ENCODE assay signal across 22 cellular contexts in genomic region chr18:54031243-54031642, GRCh38.
"Had no signal": no experiment of that assay in that cellular context is flagged by ENCODE, and none has a peak within 500 bp of the region (broad histone marks: within the 10 kb centered on the region; RNA-seq: fewer than 3 reads in every experiment).

No MANE protein-coding gene starts in this region.

- H3K27ac ChIP-seq: epithelial cell of prostate, esophagus muscularis mucosa, gastrocnemius medialis, left lung, neutrophil, psoas muscle, spleen, tibial artery, upper lobe of left lung, uterus had no signal

- H3K4me3 ChIP-seq: esophagus muscularis mucosa, gastrocnemius medialis, left lung, lung, psoas muscle, spleen, tibial artery, upper lobe of left lung, uterus had no signal

- DNase-seq: effector memory CD8-positive, alpha-beta T cell; gastrocnemius medialis; islet precursor cell; left lung; mesenchymal stem cell; midbrain; naive thymus-derived CD4-positive, alpha-beta T cell; nephron progenitor cell; psoas muscle; spleen; stimulated activated CD4-positive, alpha-beta T cell treated with anti-CD3 and anti-CD28 coated beads, Interleukin-15, amount 100 ng/mL, for 24 hours; stimulated activated CD4-positive, alpha-beta T cell treated with anti-CD3 and anti-CD28 coated beads, Interleukin-1b, Interleukin-23, amount 100 ng/mL, for 48 hours; stimulated activated CD4-positive, alpha-beta T cell treated with anti-CD3 and anti-CD28 coated beads, Interleukin-4, amount 100 ng/mL, for 24 hours; tibial artery; upper lobe of left lung; uterus had no signal

- FAIRE-seq: colon had no signal

- H3K36me3 ChIP-seq: esophagus muscularis mucosa, gastrocnemius medialis, left lung, neutrophil, spleen, tibial artery, upper lobe of left lung, uterus had no signal

- H3K9me3 ChIP-seq: esophagus muscularis mucosa, gastrocnemius medialis, left lung, neutrophil, psoas muscle, spleen, tibial artery, upper lobe of left lung, uterus had no signal

- H3K27me3 ChIP-seq: esophagus muscularis mucosa, gastrocnemius medialis, left lung, neutrophil, spleen, tibial artery, upper lobe of left lung, uterus had no signal

- H3K4me1 ChIP-seq: esophagus muscularis mucosa, left lung, spleen, upper lobe of left lung, uterus had no signal

- ATAC-seq: effector memory CD8-positive, alpha-beta T cell; gastrocnemius medialis; left lung; naive thymus-derived CD4-positive, alpha-beta T cell; psoas muscle; stimulated activated memory B cell treated with anti-CD40 and anti-IgM and Interleukin-4, amounts not matched to agents 10 μg/mL and 1 μg/mL and 100 μg/mL, for 72 hours had no signal
